8 cellular contexts compared by ENCODE assay signal in the genomic region with DNA sequence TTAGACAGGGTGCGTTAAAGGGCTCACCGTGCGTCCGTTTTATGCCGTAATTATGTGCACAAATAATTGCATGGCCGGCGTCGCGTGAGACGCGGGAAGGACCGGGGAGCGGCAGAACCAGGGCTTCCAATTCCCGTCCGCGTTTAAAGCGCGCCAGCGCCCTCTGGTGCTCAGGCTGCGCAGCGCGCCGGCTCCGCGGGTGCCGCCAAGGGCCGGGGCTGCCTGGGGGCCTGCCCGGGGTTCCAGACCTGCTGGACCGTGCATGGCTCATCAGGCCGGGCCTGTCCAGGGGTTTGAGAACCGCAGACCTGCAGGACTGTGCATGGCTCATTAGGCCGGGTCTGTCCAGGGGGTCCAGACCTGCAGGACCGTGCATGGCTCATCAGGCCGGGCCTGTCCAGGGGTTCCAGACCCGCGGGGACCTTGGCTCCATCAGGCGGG.
A peak's percentile ranks its signal among the peaks of the same experiment; 100 is the strongest.
DNase-seq lines count a peak whose midpoint lies in the region; ATAC-seq and TF ChIP-seq lines count a peak whose summit lies in the region.

No MANE protein-coding gene starts in this region.

- H2BK15ac ChIP-seq in mesendoderm (replicated peaks; ENCODE audit: low read depth) = no peak overlapping the region

- CTCF ChIA-PET in activated CD8-positive, alpha-beta T cell treated with anti-CD3 and anti-CD28 coated beads for 36 hours (lab: Charles Lee) = interaction anchor here (1.1 to 1.3 kb wide), 3 partner anchors 13 to 515 kb away, joined by 3 to 5 read pairs (median 4); no protein-coding TSS in a partner anchor

- intact Hi-C loops in activated CD8-positive, alpha-beta T cell treated with anti-CD3 and anti-CD28 coated beads for 36 hours (cut with micrococcal nuclease) = loop anchor here (2.0 kb wide), 1 partner anchor 514 kb away; no protein-coding TSS in a partner anchor

- H3K23ac ChIP-seq in mesendoderm (ENCODE audit: low read length) = no peak overlapping the region

- H2BK120ac ChIP-seq in mesendoderm (ENCODE audit: low read depth, low read length) = no peak overlapping the region

- no peaks in the 10 kb centered on the region for H3K4me1 ChIP-seq in mesendoderm (ENCODE audit: control insufficient read depth, low read depth, low read length)

- no peak overlapping the region for H4K5ac ChIP-seq in mesendoderm (ENCODE audit: low read length)

- no peak overlapping the region for H3K4ac ChIP-seq in mesendoderm (ENCODE audit: low read depth, low read length)

- no peaks in the 10 kb centered on the region for H3K36me3 Mint-ChIP-seq in activated CD8-positive, alpha-beta T cell treated with anti-CD3 and anti-CD28 coated beads for 36 hours (ENCODE audit: low read depth)

- H3K4me3 ChIP-seq in mesendoderm (ENCODE audit: low read length) = no peak overlapping the region

- no peaks in the 10 kb centered on the region for H3K79me1 ChIP-seq in mesendoderm (ENCODE audit: low read length)

- H3K9me3 Mint-ChIP-seq in activated CD8-positive, alpha-beta T cell treated with anti-CD3 and anti-CD28 coated beads for 36 hours = no peaks in the 10 kb centered on the region

- no CpG with 5 or more reads among the region's 37 CpGs for WGBS in mesendoderm (ENCODE audit: extremely low coverage, insufficient coverage, low lambda C conversion rate)

- peak overlapping the region; percentile 43 for H3K9ac ChIP-seq in mesendoderm (ENCODE audit: low read length)

- no peak overlapping the region for H3K18ac ChIP-seq in mesendoderm (ENCODE audit: low read length)

- no peak overlapping the region for H4K8ac ChIP-seq in mesendoderm (ENCODE audit: low read depth, low read length)

- peaks cover 5% of the 10 kb centered on the region for H3K27me3 Mint-ChIP-seq in activated CD8-positive, alpha-beta T cell treated with anti-CD3 and anti-CD28 coated beads for 36 hours

- no peak for DNase-seq in GM10266 (ENCODE audit: extremely low spot score)
- DNase-seq in NCI-H345 treated with DMSO at 0.1 percent for 48 hours (lab: John Stamatoyannopoulos, UW; ENCODE audit: unreplicated experiment) = peak; percentile 30
- peak; percentile 77 for DNase-seq in activated CD8-positive, alpha-beta T cell treated with anti-CD3 and anti-CD28 coated beads for 36 hours
- peak; percentile 85 for DNase-seq in ecto neural progenitor cell (ENCODE audit: low spot score)
- peak; percentile 63 for DNase-seq in mesendoderm
- DNase-seq in stimulated activated CD8-positive, alpha-beta memory T cell treated with anti-CD3 and anti-CD28 coated beads, Interleukin-15, amount 100 ng/mL, for 4 hours (ENCODE audit: low read depth in 2 of 2) = peak; percentile 32 to 50

- H3K79me2 ChIP-seq in mesendoderm (ENCODE audit: control insufficient read depth, insufficient read depth, low read length) = no peaks in the 10 kb centered on the region

- no peaks in the 10 kb centered on the region for H3K27me3 ChIP-seq in mesendoderm (ENCODE audit: insufficient read depth, low read length, poor library complexity)

- H3K27ac ChIP-seq in mesendoderm (ENCODE audit: low read depth, low read length) = no peak overlapping the region

- H2BK5ac ChIP-seq in mesendoderm (ENCODE audit: low read length) = no peak overlapping the region

- no peaks in the 10 kb centered on the region for H3K36me3 ChIP-seq in mesendoderm (ENCODE audit: control insufficient read depth, insufficient read depth, low read length)

- POLR2A ChIA-PET in activated CD8-positive, alpha-beta T cell treated with anti-CD3 and anti-CD28 coated beads for 36 hours (lab: Charles Lee) = no interaction called here

- peak overlapping the region; percentile 77 for H3K56ac ChIP-seq in mesendoderm (ENCODE audit: low read length)

- peak; percentile 86 for ATAC-seq in HG02642 (IDR thresholded peaks at IDR 0.05; ENCODE audit: poor library complexity, unreplicated experiment)
- peak; percentile 98 for ATAC-seq in activated CD8-positive, alpha-beta T cell treated with anti-CD3 and anti-CD28 coated beads for 36 hours
- ATAC-seq in GM19023 (IDR thresholded peaks at IDR 0.05; ENCODE audit: unreplicated experiment) = no peak

- TF ChIP-seq CTCF in GM10266 (IDR thresholded peaks at IDR 0.05; ENCODE audit: control insufficient read depth, insufficient read depth, low read depth, missing control alignments) = peak; percentile 60
- TF ChIP-seq CTCF in activated CD8-positive, alpha-beta T cell treated with anti-CD3 and anti-CD28 coated beads for 36 hours (IDR thresholded peaks at IDR 0.05) = peak; percentile 94

- H3K4me2 ChIP-seq in mesendoderm (ENCODE audit: low read length) = peak overlapping the region; percentile 21

- peak overlapping the region; percentile 59 for H3K27ac Mint-ChIP-seq in activated CD8-positive, alpha-beta T cell treated with anti-CD3 and anti-CD28 coated beads for 36 hours

- peak overlapping the region; percentile 68 for H3K4me3 Mint-ChIP-seq in activated CD8-positive, alpha-beta T cell treated with anti-CD3 and anti-CD28 coated beads for 36 hours

- H2AK5ac ChIP-seq in mesendoderm (ENCODE audit: low read length) = no peak overlapping the region

- peaks cover 9% of the 10 kb centered on the region for H3K4me1 Mint-ChIP-seq in activated CD8-positive, alpha-beta T cell treated with anti-CD3 and anti-CD28 coated beads for 36 hours (ENCODE audit: low read depth)
